ENCODE assay signal across 8 cellular contexts in the genomic region with DNA sequence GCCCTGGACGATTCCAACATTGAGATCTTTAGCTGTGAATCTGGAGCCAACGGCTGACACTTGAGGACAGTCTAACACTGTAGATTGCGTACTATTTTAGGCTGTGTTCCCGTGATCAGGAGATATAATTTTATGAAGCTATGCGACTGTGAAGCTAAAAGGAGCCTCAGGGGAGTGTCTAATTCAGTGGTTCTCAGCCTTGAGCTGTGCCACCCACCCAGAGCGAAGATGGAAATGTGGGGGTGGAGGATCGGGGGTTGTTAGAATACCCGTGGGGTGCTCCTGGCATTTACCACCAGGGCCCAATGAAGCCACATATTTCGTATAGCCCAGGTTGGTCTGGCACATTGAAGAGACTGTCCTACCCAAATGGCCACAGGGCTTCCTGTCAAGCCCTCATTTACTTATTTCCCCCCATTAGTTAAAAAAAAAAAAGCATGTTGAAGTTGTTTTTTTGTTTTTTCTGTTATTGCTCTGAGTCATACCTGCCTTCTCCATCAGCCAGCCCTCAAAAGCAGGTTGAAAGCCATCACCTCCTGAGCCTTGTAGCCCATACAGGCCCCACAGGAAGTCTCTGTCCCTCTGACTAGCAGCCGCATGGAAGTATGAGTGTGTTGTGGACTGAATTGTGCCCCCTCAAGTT.
DNase-seq lines count a peak whose midpoint lies in the region; ATAC-seq lines count a peak whose summit lies in the region.

No MANE protein-coding gene starts in this region.

- peak; percentile 52 for ATAC-seq in HG03442 (IDR thresholded peaks at IDR 0.05; ENCODE audit: unreplicated experiment)
- peak; percentile 89 for ATAC-seq in stimulated activated effector memory CD8-positive, alpha-beta T cell treated with anti-CD3 and anti-CD28 coated beads, Interleukin-12 subunit alpha, Interleukin-12 subunit beta, amount 100 ng/mL, for 72 hours

- H3K4me1 Mint-ChIP-seq in stimulated activated effector memory CD8-positive, alpha-beta T cell treated with anti-CD3 and anti-CD28 coated beads, Interleukin-12 subunit alpha, Interleukin-12 subunit beta, amount 100 ng/mL, for 72 hours, result peaks cover 60% of the 10 kb centered on the region

- H3K9me3 Mint-ChIP-seq in stimulated activated effector memory CD8-positive, alpha-beta T cell treated with anti-CD3 and anti-CD28 coated beads, Interleukin-12 subunit alpha, Interleukin-12 subunit beta, amount 100 ng/mL, for 72 hours, result no peaks in the 10 kb centered on the region

- H3K36me3 Mint-ChIP-seq in stimulated activated effector memory CD8-positive, alpha-beta T cell treated with anti-CD3 and anti-CD28 coated beads, Interleukin-12 subunit alpha, Interleukin-12 subunit beta, amount 100 ng/mL, for 72 hours, result peaks cover 31% of the 10 kb centered on the region

- DNase-seq in activated gamma-delta T cell treated with Interleukin-2 at 50 U/mL for 16 hours, result peak; percentile 50
- no peak for DNase-seq in activated gamma-delta T cell (lab: John Stamatoyannopoulos, UW)
- DNase-seq in dermis blood vessel endothelial cell, result peak; percentile 15
- peak; percentile 33 to 81 for DNase-seq in stimulated activated effector memory CD8-positive, alpha-beta T cell treated with anti-CD3 and anti-CD28 coated beads, Interleukin-12 subunit alpha, Interleukin-12 subunit beta, amount 100 ng/mL, for 72 hours (ENCODE audit: low spot score in 2 of 2)
- DNase-seq in foreskin melanocyte, result no peak
- no peak for DNase-seq in NCI-H345 treated with DMSO at 0.1 percent for 48 hours (lab: John Stamatoyannopoulos, UW; ENCODE audit: unreplicated experiment)
- DNase-seq in NCI-H1436 (lab: John Stamatoyannopoulos, UW), result no peak

- H3K27ac Mint-ChIP-seq in stimulated activated effector memory CD8-positive, alpha-beta T cell treated with anti-CD3 and anti-CD28 coated beads, Interleukin-12 subunit alpha, Interleukin-12 subunit beta, amount 100 ng/mL, for 72 hours, result peak overlapping the region; percentile 94

- H3K4me3 Mint-ChIP-seq in stimulated activated effector memory CD8-positive, alpha-beta T cell treated with anti-CD3 and anti-CD28 coated beads, Interleukin-12 subunit alpha, Interleukin-12 subunit beta, amount 100 ng/mL, for 72 hours, result peak overlapping the region; percentile 61

Comparison
In these comparisons a context has a peak if more than half of its experiments do, and no peak if none do; other contexts are left out.
1. DNase-seq: peak in activated gamma-delta T cell treated with Interleukin-2 at 50 U/mL for 16 hours (single experiment), dermis blood vessel endothelial cell (single experiment) and stimulated activated effector memory CD8-positive, alpha-beta T cell treated with anti-CD3 and anti-CD28 coated beads, Interleukin-12 subunit alpha, Interleukin-12 subunit beta, amount 100 ng/mL, for 72 hours (2 of 2); none in activated gamma-delta T cell (single experiment), foreskin melanocyte (single experiment), NCI-H345 treated with DMSO at 0.1 percent for 48 hours (single experiment) and NCI-H1436 (single experiment).